7 cellular contexts compared by ENCODE assay signal in genomic region chr7:90402785-90403173, GRCh38. TPM values are rescaled to one million over a fixed set of nuclear protein-coding genes. Genes with fewer than 3 reads are reported as not detected.
A peak's percentile ranks its signal among the peaks of the same experiment; 100 is the strongest.
DNase-seq lines count a peak whose midpoint lies in the region; TF ChIP-seq lines count a peak whose summit lies in the region.

No MANE protein-coding gene starts in this region.

- in situ Hi-C loops in HAP-1 (cut with MboI; ENCODE audit: low sequenced_read_pairs) = no loop called here

- H3K4me3 ChIP-seq in HAP-1 (peak overlapping the region; percentile 53), WI38 (ENCODE audit: low read depth, low read length) (peak overlapping the region; percentile 74), hepatocyte (peak overlapping the region; percentile 58), spleen (peak overlapping the region; percentile 51 to 73 (median 64))

- peak overlapping the region; percentile 95 for H2AFZ ChIP-seq in hepatocyte

- H3K4me1 ChIP-seq in HAP-1 (peaks cover 9% of the 10 kb centered on the region), hepatocyte (ENCODE audit: insufficient read depth) (no peaks in the 10 kb centered on the region), spleen (peaks cover 4 to 30% (median 21%) of the 10 kb centered on the region in 6 donors)

- 45% methylated on average over 1 of the region's 1 CpG for WGBS in hepatocyte (ENCODE audit: low lambda C conversion rate, missing lambda C conversion rate)
- 38 to 56% (median 47%) methylated on average over 1 of the region's 1 CpG for WGBS in spleen, 5 donors

- no peaks in the 10 kb centered on the region for H3K27me3 ChIP-seq in HAP-1 (ENCODE audit: low read depth)
- H3K27me3 ChIP-seq in hepatocyte = no peaks in the 10 kb centered on the region
- H3K27me3 ChIP-seq in spleen (replicated peaks in 1 of 7) = no peaks in the 10 kb centered on the region

- H3K9me3 ChIP-seq in HAP-1 = no peaks in the 10 kb centered on the region
- no peaks in the 10 kb centered on the region for H3K9me3 ChIP-seq in hepatocyte (ENCODE audit: low read depth)
- peaks cover 0 to 26% (median 19%) of the 10 kb centered on the region in 8 donors for H3K9me3 ChIP-seq in spleen

- peaks cover 25% of the 10 kb centered on the region for H3K79me2 ChIP-seq in hepatocyte

- peak overlapping the region; percentile 79 for H3K4me2 ChIP-seq in hepatocyte

- H3K27ac ChIP-seq in hepatocyte = peak overlapping the region; percentile 98
- H3K27ac ChIP-seq in spleen = peak overlapping the region; percentile 44 to 85 (median 80)

- peaks cover 13% of the 10 kb centered on the region; the same call in 1 of the 2 replicates for H3K36me3 ChIP-seq in HAP-1 (replicated peaks)
- no peaks in the 10 kb centered on the region for H3K36me3 ChIP-seq in hepatocyte (replicated peaks; ENCODE audit: insufficient read depth, low read depth)
- peaks cover 0 to 18% (median 0%) of the 10 kb centered on the region in 6 donors for H3K36me3 ChIP-seq in spleen

- no peak for DNase-seq in HAP-1 (ENCODE audit: low spot score in 2 of 2)
- no peak for DNase-seq in hepatocyte (ENCODE audit: low spot score)
- no peak for DNase-seq in spleen
- no peak for DNase-seq in NCI-H774 (lab: John Stamatoyannopoulos, UW)
- no peak for DNase-seq in NCI-H82 treated with DMSO at 0.1 percent for 48 hours (lab: John Stamatoyannopoulos, UW; ENCODE audit: unreplicated experiment)
- DNase-seq in hypothalamus (lab: John Stamatoyannopoulos, UW) = no peak

- no peak for TF ChIP-seq POLR2A in spleen (IDR thresholded peaks at IDR 0.05)

- no peaks in the 10 kb centered on the region for H4K20me1 ChIP-seq in hepatocyte (ENCODE audit: insufficient read depth, poor library complexity, severe bottlenecking)

- TF ChIP-seq CTCF in WI38 (IDR thresholded peaks at IDR 0.05; ENCODE audit: low read depth, low read length) = no peak
- no peak for TF ChIP-seq CTCF in hepatocyte (IDR thresholded peaks at IDR 0.05; ENCODE audit: poor library complexity)
- no peak for TF ChIP-seq CTCF in spleen (IDR thresholded peaks at IDR 0.05 in 8 of 11, conservative IDR thresholded peaks at IDR 0.05 in 3 of 11)

- no peaks in the 10 kb centered on the region for H3K9me2 ChIP-seq in hepatocyte (replicated peaks; ENCODE audit: insufficient read depth)

- intact Hi-C loops in spleen (cut with DNase I; ENCODE audit: low total_unique reads) = no loop called here

RNA-seq across cellular contexts. Expression of gene CLDN12, which starts 0.5 kb away (rescaled TPM):
- 52.7 and 53.0 TPM in 2 replicates for total RNA-seq in hepatocyte
- 19.0 and 21.2 TPM in 2 replicates for polyA plus RNA-seq in hepatocyte
- 10 to 100 TPM in 4 of 7 donors, 1 to 10 TPM in 3; 8.5 to 17.4 (median 11.4) TPM for total RNA-seq in spleen
- polyA plus RNA-seq in spleen = 10 to 100 TPM in 1 of 3 donors, 1 to 10 TPM in 2; 3.9 to 10.3 (median 4.6) TPM

RNA-seq across cellular contexts. Expression of gene GTPBP10, which starts 56.3 kb away (rescaled TPM):
- total RNA-seq in hepatocyte = 13.0 and 13.1 TPM in 2 replicates
- polyA plus RNA-seq in hepatocyte = 6.9 and 11.2 TPM in 2 replicates
- total RNA-seq in spleen = 10 to 100 TPM; 19.8 to 43.3 (median 25.7) TPM
- polyA plus RNA-seq in spleen = 10 to 100 TPM; 13.5 to 16.9 (median 14.6) TPM
